Comparison of ENCODE assay signal across 10 cellular contexts in genomic region chr7:158031820-158032424, GRCh38.
"Had no signal": no experiment of that assay in that cellular context is flagged by ENCODE, and none has a peak within 500 bp of the region (broad histone marks: within the 10 kb centered on the region; RNA-seq: fewer than 3 reads in every experiment).

No MANE protein-coding gene starts in this region.

- H3K4me1 ChIP-seq: esophagus squamous epithelium, right lobe of liver had no signal

- ATAC-seq: activated CD4-positive, CD25-positive, alpha-beta regulatory T cell treated with anti-CD3 and anti-CD28 coated beads, Interleukin-2, amount 50 U/mL, for 24 hours; left colon; right lobe of liver; stimulated activated naive CD8-positive, alpha-beta T cell treated with anti-CD3 and anti-CD28 coated beads, Interleukin-15, Interleukin-2, amounts not matched to agents 100 U/mL and 50 U/mL, for 24 hours had no signal

- DNase-seq: activated T-cell treated with anti-CD3 and anti-CD28 coated beads, Interleukin-2, amount 50 U/mL, for 1 hour; esophagus squamous epithelium; foreskin fibroblast; left colon; right lobe of liver; stimulated activated CD4-positive, alpha-beta T cell treated with anti-CD3 and anti-CD28 coated beads, Interleukin-12 subunit alpha, Interleukin-12 subunit beta, amount 100 ng/mL, for 4 hours; stimulated activated naive CD8-positive, alpha-beta T cell treated with anti-CD3 and anti-CD28 coated beads, Interleukin-15, Interleukin-2, amounts not matched to agents 100 U/mL and 50 U/mL, for 24 hours had no signal

- H3K9me3 ChIP-seq: neutrophil, right lobe of liver had no signal

- H3K27me3 ChIP-seq: right lobe of liver had no signal

- H3K4me3 Mint-ChIP-seq: activated naive CD8-positive, alpha-beta T cell had no signal

- H3K4me3 ChIP-seq: esophagus squamous epithelium, right lobe of liver had no signal

- H3K27me3 Mint-ChIP-seq: activated naive CD8-positive, alpha-beta T cell had no signal

- H3K36me3 ChIP-seq: esophagus squamous epithelium, neutrophil, right lobe of liver had no signal

- H3K27ac ChIP-seq: esophagus squamous epithelium, neutrophil, right lobe of liver had no signal

- H3K27ac Mint-ChIP-seq: activated naive CD8-positive, alpha-beta T cell had no signal
